In genomic region chr17:75087558-75088453, GRCh38 we compare ENCODE assay signal across 8 cellular contexts. TPM values are rescaled to one million over a fixed set of nuclear protein-coding genes. Genes with fewer than 3 reads are reported as not detected.
DNase-seq lines count a peak whose midpoint lies in the region; ATAC-seq and TF ChIP-seq lines count a peak whose summit lies in the region.

A gene with protein sequence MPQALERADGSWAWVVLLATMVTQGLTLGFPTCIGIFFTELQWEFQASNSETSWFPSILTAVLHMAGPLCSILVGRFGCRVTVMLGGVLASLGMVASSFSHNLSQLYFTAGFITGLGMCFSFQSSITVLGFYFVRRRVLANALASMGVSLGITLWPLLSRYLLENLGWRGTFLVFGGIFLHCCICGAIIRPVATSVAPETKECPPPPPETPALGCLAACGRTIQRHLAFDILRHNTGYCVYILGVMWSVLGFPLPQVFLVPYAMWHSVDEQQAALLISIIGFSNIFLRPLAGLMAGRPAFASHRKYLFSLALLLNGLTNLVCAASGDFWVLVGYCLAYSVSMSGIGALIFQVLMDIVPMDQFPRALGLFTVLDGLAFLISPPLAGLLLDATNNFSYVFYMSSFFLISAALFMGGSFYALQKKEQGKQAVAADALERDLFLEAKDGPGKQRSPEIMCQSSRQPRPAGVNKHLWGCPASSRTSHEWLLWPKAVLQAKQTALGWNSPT (plus strand): TSS chr17:75087954. CDS start chr17:75093637, 5,683 bp downstream.

- H2BK120ac ChIP-seq in neuronal stem cell (ENCODE audit: low read depth, low read length): peak within 1 kb of the TSS; percentile 81

- no peak for TF ChIP-seq EP300 in gastroesophageal sphincter (IDR thresholded peaks at IDR 0.05)

- no peaks in the 10 kb centered on the region for H4K20me1 ChIP-seq in BLaER1

- peak in 1 of 2 donors; percentile 30 for TF ChIP-seq POLR2A in gastroesophageal sphincter (IDR thresholded peaks at IDR 0.05)

- H3K18ac ChIP-seq in neuronal stem cell (ENCODE audit: low read length): peak within 1 kb of the TSS; percentile 99

- peak within 1 kb of the TSS; percentile 31 for H2BK5ac ChIP-seq in neuronal stem cell (ENCODE audit: low read length)

- H3K14ac ChIP-seq in neuronal stem cell (ENCODE audit: low read length): peak within 1 kb of the TSS; percentile 78

- peak within 1 kb of the TSS; percentile 80 for H2BK12ac ChIP-seq in neuronal stem cell (ENCODE audit: low read length)

- H3K9me3 ChIP-seq in BLaER1 (no peaks in the 10 kb centered on the region), gastroesophageal sphincter (no peaks in the 10 kb centered on the region), neuronal stem cell (replicated peaks in 1 of 2; ENCODE audit: control insufficient read depth in 2 of 2, insufficient read depth in 1 of 2, low read depth in 1 of 2, low read length in 2 of 2) (no peaks in the 10 kb centered on the region)

- DNase-seq in GM20000 (ENCODE audit: low spot score) (peak; percentile 80), NOMO-1 treated with dmso at 0.1 percent for 144 hours (lab: John Stamatoyannopoulos, UW; ENCODE audit: unreplicated experiment) (peak; percentile 78), neuronal stem cell (ENCODE audit: low spot score) (peak; percentile 65), GOT3 (lab: John Stamatoyannopoulos, UW) (no peak), SHP77 (lab: John Stamatoyannopoulos, UW) (no peak)
- peak; percentile 36 for DNase-seq in activated naive CD4-positive, alpha-beta T cell treated with anti-CD3 and anti-CD28 coated beads, Interleukin-2, amount 50 U/mL, for 16 hours

- H3K4me2 ChIP-seq in BLaER1 (peak within 1 kb of the TSS; percentile 98), neuronal stem cell (ENCODE audit: insufficient read depth, low read length, poor library complexity, severe bottlenecking) (peak within 1 kb of the TSS; percentile 87)

- H2AFZ ChIP-seq in neuronal stem cell (ENCODE audit: low read length): peak within 1 kb of the TSS; percentile 81

- H4K8ac ChIP-seq in neuronal stem cell (ENCODE audit: low read depth, low read length): peak within 1 kb of the TSS; percentile 74

- no peak within 1 kb of the TSS for H4K91ac ChIP-seq in neuronal stem cell (ENCODE audit: low read depth, low read length, poor library complexity)

- H3K79me1 ChIP-seq in neuronal stem cell (ENCODE audit: low read depth, low read length): no peaks in the 10 kb centered on the region

- peak within 1 kb of the TSS; percentile 96 for H3K23ac ChIP-seq in neuronal stem cell (ENCODE audit: low read depth, low read length, poor library complexity)

- peak within 1 kb of the TSS; percentile 87 for H3K4ac ChIP-seq in neuronal stem cell (ENCODE audit: low read length)

- H3K4me1 ChIP-seq in BLaER1 (peaks cover 49% of the 10 kb centered on the region), gastroesophageal sphincter (peaks cover 0 to 42% (median 16%) of the 10 kb centered on the region in 3 donors), neuronal stem cell (ENCODE audit: control insufficient read depth in 2 of 2, insufficient read depth in 1 of 2, low read depth in 1 of 2, low read length in 2 of 2) (peaks cover 19 to 38% of the 10 kb centered on the region in 2 donors)

- TF ChIP-seq CTCF in GM20000 (IDR thresholded peaks at IDR 0.05; ENCODE audit: extremely low read depth, missing control alignments): no peak
- no peak for TF ChIP-seq CTCF in gastroesophageal sphincter (IDR thresholded peaks at IDR 0.05)

- H2AK5ac ChIP-seq in neuronal stem cell (ENCODE audit: low read depth, low read length): peak within 1 kb of the TSS; percentile 98

- ATAC-seq in gastroesophageal sphincter: peak; percentile 92

- WGBS in gastroesophageal sphincter (ENCODE audit: low coverage in 1 of 2), 2 donors: 0% methylated on average over 1 of the region's 69 CpGs; no CpG with 5 or more reads in 1 of the 2 donors
- WGBS in neuronal stem cell (ENCODE audit: extremely low coverage in 2 of 2, insufficient read length in 2 of 2, insufficient replicate concordance in 1 of 2), 2 donors: no CpG with 5 or more reads among the region's 69 CpGs

- peak within 1 kb of the TSS; percentile 93 for H2BK15ac ChIP-seq in neuronal stem cell (ENCODE audit: low read length)

- peak within 1 kb of the TSS; percentile 77 for H3K27ac ChIP-seq in BLaER1
- peak within 1 kb of the TSS; percentile 22 to 86 (median 76) for H3K27ac ChIP-seq in gastroesophageal sphincter
- peak within 1 kb of the TSS; percentile 76 for H3K27ac ChIP-seq in neuronal stem cell (replicated peaks; ENCODE audit: low read length)

- H3K4me3 ChIP-seq in BLaER1 (peak within 1 kb of the TSS; percentile 76), gastroesophageal sphincter (peak within 1 kb of the TSS; percentile 41 to 60), neuronal stem cell (ENCODE audit: low read length in 2 of 2) (peak within 1 kb of the TSS in 1 of 2 donors; percentile 86)

- H3K9ac ChIP-seq in BLaER1: peak within 1 kb of the TSS; percentile 84
- H3K9ac ChIP-seq in neuronal stem cell (ENCODE audit: low read depth, low read length, poor library complexity): peak within 1 kb of the TSS; percentile 85

- H3K36me3 ChIP-seq in BLaER1: no peaks in the 10 kb centered on the region
- no peaks in the 10 kb centered on the region for H3K36me3 ChIP-seq in gastroesophageal sphincter
- H3K36me3 ChIP-seq in neuronal stem cell (replicated peaks in 1 of 2; ENCODE audit: control insufficient read depth in 2 of 2, insufficient read depth in 2 of 2, low read length in 2 of 2): no peaks in the 10 kb centered on the region

- H3K27me3 ChIP-seq in BLaER1: no peaks in the 10 kb centered on the region
- H3K27me3 ChIP-seq in gastroesophageal sphincter: peaks cover 12% of the 10 kb centered on the region
- no peaks in the 10 kb centered on the region for H3K27me3 ChIP-seq in neuronal stem cell (ENCODE audit: control insufficient read depth in 3 of 3, insufficient read depth in 3 of 3, low read depth in 1 of 3, low read length in 3 of 3)

RNA-seq across cellular contexts. Expression of the gene that starts here (rescaled TPM):
- total RNA-seq in gastroesophageal sphincter: 1 to 10 TPM; 4.0 to 6.9 (median 5.2) TPM
- 7.7 TPM for polyA plus RNA-seq in neuronal stem cell (2013, experiment 1 of 2)
- polyA plus RNA-seq in neuronal stem cell (2013, experiment 2 of 2): 7.9 TPM

Comparison
In these comparisons a context has a peak if more than half of its experiments do, and no peak if none do; other contexts are left out.
1. DNase-seq: peak in GM20000 (single experiment), NOMO-1 treated with dmso at 0.1 percent for 144 hours (single experiment), activated naive CD4-positive, alpha-beta T cell treated with anti-CD3 and anti-CD28 coated beads, Interleukin-2, amount 50 U/mL, for 16 hours (single experiment) and neuronal stem cell (single experiment); none in GOT3 (single experiment) and SHP77 (0 of 2).
2. Peak in every context shown above with its lines, with median percentiles within 50 percentile points of each other: H3K27ac ChIP-seq.